10 cellular contexts compared by ENCODE assay signal in the genomic region with DNA sequence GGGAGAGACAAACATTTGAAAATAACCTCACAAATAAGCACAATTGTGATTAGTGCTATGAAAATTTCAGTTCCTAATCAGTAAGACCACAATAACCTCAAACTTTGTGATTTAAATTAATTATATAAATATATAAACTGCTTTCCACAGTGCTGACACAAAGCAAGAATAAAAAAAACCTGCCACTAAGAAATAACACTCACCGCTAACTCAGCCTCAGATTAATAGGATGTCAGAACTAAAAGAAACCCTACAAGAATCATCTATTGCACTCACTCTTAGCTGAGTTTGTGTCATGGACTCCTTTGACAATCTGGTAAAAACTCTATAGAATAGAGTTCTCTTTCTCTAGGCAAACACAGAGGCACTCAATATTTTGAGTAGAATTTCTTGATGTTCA.
"Had no signal": no experiment of that assay in that cellular context is flagged by ENCODE, and none has a peak within 500 bp of the region (broad histone marks: within the 10 kb centered on the region; RNA-seq: fewer than 3 reads in every experiment).

No MANE protein-coding gene starts in this region.

- H3K27ac ChIP-seq: GM23248 had no signal

- H3K9ac ChIP-seq: GM23248 had no signal

- H3K36me3 ChIP-seq: HAP-1 had no signal

- H2AFZ ChIP-seq: GM23248 had no signal

- H3K9me3 ChIP-seq: HAP-1 had no signal

- H3K4me3 ChIP-seq: GM23248, HAP-1, K562 had no signal

- H3K27ac Mint-ChIP-seq: HFFc6 had no signal

- FAIRE-seq: HTR-8/SVneo, K562 had no signal

- H3K9me3 Mint-ChIP-seq: HFFc6 had no signal

- H3K4me3 Mint-ChIP-seq: HFFc6 had no signal

- ATAC-seq: HCT116, K562 had no signal

- H3K4me1 ChIP-seq: HAP-1 had no signal

- DNase-seq: GOT3, H7, HFFc6, IMR-90, KG1 had no signal
